Comparison of ENCODE assay signal across 15 cellular contexts in the genomic region with DNA sequence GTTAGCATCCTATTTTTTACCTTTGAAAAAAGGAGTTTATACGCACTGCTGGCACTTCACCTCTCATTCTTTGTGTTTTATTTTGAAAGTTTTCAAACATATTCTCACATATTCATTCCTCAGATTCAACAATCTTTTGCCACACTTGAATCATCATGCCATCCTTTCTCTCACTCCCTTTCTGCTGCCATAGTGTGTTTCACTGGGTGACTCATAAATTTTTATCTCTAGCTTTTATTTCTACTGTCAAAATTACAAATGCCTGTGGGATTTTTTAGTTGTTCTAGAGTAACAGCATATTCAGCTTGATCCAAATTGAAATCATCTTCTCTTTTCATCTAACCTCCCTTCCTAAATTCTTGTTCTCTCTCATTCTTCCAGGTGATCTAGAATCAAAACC. TPM values are rescaled to one million over a fixed set of nuclear protein-coding genes. Genes with fewer than 3 reads are reported as not detected.
A peak's percentile ranks its signal among the peaks of the same experiment; 100 is the strongest.
DNase-seq lines count a peak whose midpoint lies in the region; ATAC-seq, FAIRE-seq and TF ChIP-seq lines count a peak whose summit lies in the region.
"Had no signal": no experiment of that assay in that cellular context is flagged by ENCODE, and none has a peak within 500 bp of the region (broad histone marks: within the 10 kb centered on the region; RNA-seq: fewer than 3 reads in every experiment).

No MANE protein-coding gene starts in this region.

- DNase-seq in EH (ENCODE audit: low read depth) (peak; percentile 64), HTR-8/SVneo (ENCODE audit: insufficient read length, low spot score) (peak; percentile 29), astrocyte of the spinal cord (ENCODE audit: low read depth, low spot score) (peak; percentile 35), kidney glomerular epithelial cell (lab: John Stamatoyannopoulos, UW) (peak; percentile 55), left colon (no peak)
- no peak for DNase-seq in stimulated activated CD4-positive, alpha-beta T cell treated with anti-CD3 and anti-CD28 coated beads, Interleukin-15, amount 100 ng/mL, for 24 hours
- DNase-seq: C1 segment of cervical spinal cord; effector memory CD4-positive, alpha-beta T cell; heart right ventricle; NCI-H2081 treated with DMSO at 0.1 percent for 48 hours; NCI-H774; RPMI8226 had no signal

- no peak for ATAC-seq in HG03159 (IDR thresholded peaks at IDR 0.05; ENCODE audit: unreplicated experiment)
- no peak for ATAC-seq in left colon
- ATAC-seq: heart right ventricle, left lobe of liver had no signal

- in situ Hi-C loops in astrocyte of the spinal cord (cut with HindIII; ENCODE audit: low sequenced_read_pairs), result no loop called here

- intact Hi-C loops in left colon (cut with DNase I, micrococcal nuclease), result no loop called here

- no peak for TF ChIP-seq CTCF in astrocyte of the spinal cord (IDR thresholded peaks at IDR 0.05; ENCODE audit: low read depth, low read length)

- no peak for FAIRE-seq in HTR-8/SVneo (lab: Jason Lieb, UNC)

- H3K4me3 ChIP-seq in astrocyte of the spinal cord (ENCODE audit: low read depth, low read length), result no peak overlapping the region
- H3K4me3 ChIP-seq: heart right ventricle, suprapubic skin had no signal

RNA-seq across cellular contexts. Expression of a gene that starts 28.0 kb away (rescaled TPM):
- total RNA-seq in left colon, result 10 to 100 TPM; 23.1 to 28.4 TPM

RNA-seq across cellular contexts. Expression of a gene that starts 28.2 kb away (rescaled TPM):
- 10 to 100 TPM; 16.9 to 17.5 TPM for total RNA-seq in left colon

RNA-seq across cellular contexts. Expression of a gene that starts 56.3 kb away (rescaled TPM):
- total RNA-seq in left colon, result 1 to 10 TPM; 3.1 to 7.8 TPM

Comparison
In these comparisons a context has a peak if more than half of its experiments do, and no peak if none do; other contexts are left out.
1. DNase-seq: peak in EH (single experiment), HTR-8/SVneo (single experiment), astrocyte of the spinal cord (single experiment) and kidney glomerular epithelial cell (single experiment); none in stimulated activated CD4-positive, alpha-beta T cell treated with anti-CD3 and anti-CD28 coated beads, Interleukin-15, amount 100 ng/mL, for 24 hours (single experiment) and left colon (0 of 2).